In the genomic region with DNA sequence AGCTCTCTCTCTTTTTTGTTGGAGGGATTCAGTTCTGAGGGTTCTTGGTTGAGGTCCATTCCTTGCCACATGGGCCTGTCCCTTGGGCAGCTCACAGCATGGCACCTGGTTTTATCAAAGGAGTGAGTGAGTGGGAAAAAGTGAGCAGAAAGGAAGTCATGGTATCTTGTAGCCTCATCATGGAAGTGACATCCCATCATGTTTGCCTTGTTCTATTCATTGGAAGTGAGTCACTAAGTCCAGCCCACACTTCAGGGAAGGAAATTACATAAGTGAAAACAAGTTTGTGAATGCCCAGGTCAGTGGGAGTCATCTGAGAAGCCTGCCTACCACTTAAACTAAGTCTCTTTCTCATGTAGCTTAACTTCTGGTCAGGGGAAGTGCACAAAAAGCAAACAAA, we compare ENCODE assay signal across 1 cellular context.
TF ChIP-seq lines count a peak whose summit lies in the region.

No MANE protein-coding gene starts in this region.

TF ChIP-seq in IMR-90, 13 proteins besides CTCF, POLR2A, EP300 and RAD21 (continued from another document):
- TF ChIP-seq, protein P1, sequence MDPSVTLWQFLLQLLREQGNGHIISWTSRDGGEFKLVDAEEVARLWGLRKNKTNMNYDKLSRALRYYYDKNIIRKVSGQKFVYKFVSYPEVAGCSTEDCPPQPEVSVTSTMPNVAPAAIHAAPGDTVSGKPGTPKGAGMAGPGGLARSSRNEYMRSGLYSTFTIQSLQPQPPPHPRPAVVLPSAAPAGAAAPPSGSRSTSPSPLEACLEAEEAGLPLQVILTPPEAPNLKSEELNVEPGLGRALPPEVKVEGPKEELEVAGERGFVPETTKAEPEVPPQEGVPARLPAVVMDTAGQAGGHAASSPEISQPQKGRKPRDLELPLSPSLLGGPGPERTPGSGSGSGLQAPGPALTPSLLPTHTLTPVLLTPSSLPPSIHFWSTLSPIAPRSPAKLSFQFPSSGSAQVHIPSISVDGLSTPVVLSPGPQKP (IDR thresholded peaks at IDR 0.05; ENCODE audit: borderline replicate concordance, low read depth, low read length) = no peak
- TF ChIP-seq BHLHE40 (IDR thresholded peaks at IDR 0.05; ENCODE audit: low read depth, low read length) (no peak), SMC3 (IDR thresholded peaks at IDR 0.05; ENCODE audit: low read depth, low read length) (no peak), NFE2L2 (IDR thresholded peaks at IDR 0.05; ENCODE audit: low read depth, low read length) (no peak)
